31 cellular contexts compared by ENCODE assay signal in genomic region chr5:150325426-150325825, GRCh38. TPM values are rescaled to one million over a fixed set of nuclear protein-coding genes. Genes with fewer than 3 reads are reported as not detected.
"Had no signal": no experiment of that assay in that cellular context is flagged by ENCODE, and none has a peak within 500 bp of the region (broad histone marks: within the 10 kb centered on the region; RNA-seq: fewer than 3 reads in every experiment).

No MANE protein-coding gene starts in this region.

- H3K27ac Mint-ChIP-seq: naive thymus-derived CD4-positive, alpha-beta T cell; natural killer cell; nephron; progenitor cell of endocrine pancreas; stimulated activated memory B cell treated with anti-CD40 and anti-IgM and Interleukin-4, amounts not matched to agents 10 μg/mL and 1 μg/mL and 100 μg/mL, for 72 hours had no signal

- H3K36me3 Mint-ChIP-seq: naive thymus-derived CD4-positive, alpha-beta T cell; natural killer cell; stimulated activated memory B cell treated with anti-CD40 and anti-IgM and Interleukin-4, amounts not matched to agents 10 μg/mL and 1 μg/mL and 100 μg/mL, for 72 hours had no signal

- H3K27ac ChIP-seq: ovary, parathyroid adenoma, psoas muscle, skin epidermis, spleen, suprapubic skin, testis, tibial artery, transverse colon, upper lobe of left lung, vagina had no signal

- DNase-seq: naive thymus-derived CD4-positive, alpha-beta T cell; natural killer cell; occipital lobe; ovary; posterior cingulate gyrus; psoas muscle; right cardiac atrium; spleen; stimulated activated CD4-positive, alpha-beta T cell treated with anti-CD3 and anti-CD28 coated beads, Interleukin-12 subunit alpha, Interleukin-12 subunit beta, amount 100 ng/mL, for 4 hours; stimulated activated CD4-positive, alpha-beta T cell treated with anti-CD3 and anti-CD28 coated beads, Interleukin-1b, Interleukin-23, amount 100 ng/mL, for 48 hours; stimulated activated CD4-positive, alpha-beta T cell treated with anti-CD3 and anti-CD28 coated beads, Interleukin-4, amount 100 ng/mL, for 1 hour; stimulated activated CD4-positive, alpha-beta T cell treated with anti-CD3 and anti-CD28 coated beads, Interleukin-4, amount 100 ng/mL, for 4 hours; stimulated activated CD8-positive, alpha-beta memory T cell treated with anti-CD3 and anti-CD28 coated beads, Interleukin-4, amount 100 ng/mL, for 48 hours; stimulated activated naive CD4-positive, alpha-beta T cell; stimulated activated naive CD8-positive, alpha-beta T cell treated with anti-CD3 and anti-CD28 coated beads, Interleukin-15, amount 100 ng/mL, for 72 hours; stimulated activated naive CD8-positive, alpha-beta T cell treated with anti-CD3 and anti-CD28 coated beads, Interleukin-15, Interleukin-2, amounts not matched to agents 100 U/mL and 50 U/mL, for 24 hours; substantia nigra; testis; tibial artery; transverse colon; upper lobe of left lung had no signal

- H3K27me3 ChIP-seq: ovary, spleen, suprapubic skin, testis, tibial artery, transverse colon, upper lobe of left lung, vagina had no signal

- H3K9ac ChIP-seq: parathyroid adenoma had no signal

- H3K9me3 ChIP-seq: ovary, psoas muscle, spleen, suprapubic skin, testis, tibial artery, transverse colon, upper lobe of left lung, vagina had no signal

- H3K9me3 Mint-ChIP-seq: natural killer cell; nephron; stimulated activated naive CD8-positive, alpha-beta T cell treated with anti-CD3 and anti-CD28 coated beads, Interleukin-15, amount 100 ng/mL, for 72 hours had no signal

- H3K4me2 ChIP-seq: smooth muscle cell had no signal

- H2AFZ ChIP-seq: parathyroid adenoma had no signal

- H3K4me1 Mint-ChIP-seq: stimulated activated memory B cell treated with anti-CD40 and anti-IgM and Interleukin-4, amounts not matched to agents 10 μg/mL and 1 μg/mL and 100 μg/mL, for 72 hours had no signal

- H3K4me3 ChIP-seq: ovary, psoas muscle, skin epidermis, smooth muscle cell, spleen, suprapubic skin, testis, tibial artery, transverse colon, upper lobe of left lung, vagina had no signal

- ATAC-seq: naive thymus-derived CD4-positive, alpha-beta T cell; natural killer cell; psoas muscle; right cardiac atrium; sciatic nerve; stimulated activated memory B cell treated with anti-CD40 and anti-IgM and Interleukin-4, amounts not matched to agents 10 μg/mL and 1 μg/mL and 100 μg/mL, for 72 hours; stimulated activated naive CD8-positive, alpha-beta T cell treated with anti-CD3 and anti-CD28 coated beads, Interleukin-15, amount 100 ng/mL, for 72 hours; stimulated activated naive CD8-positive, alpha-beta T cell treated with anti-CD3 and anti-CD28 coated beads, Interleukin-15, Interleukin-2, amounts not matched to agents 100 U/mL and 50 U/mL, for 24 hours had no signal

- H3K36me3 ChIP-seq: ovary, spleen, suprapubic skin, tibial artery, transverse colon, upper lobe of left lung, vagina had no signal

- H3K4me1 ChIP-seq: parathyroid adenoma, psoas muscle, spleen, testis, tibial artery, transverse colon, upper lobe of left lung had no signal

- H3K4me3 Mint-ChIP-seq: naive thymus-derived CD4-positive, alpha-beta T cell; natural killer cell; nephron; neural crest cell; stimulated activated memory B cell treated with anti-CD40 and anti-IgM and Interleukin-4, amounts not matched to agents 10 μg/mL and 1 μg/mL and 100 μg/mL, for 72 hours; stimulated activated naive CD8-positive, alpha-beta T cell treated with anti-CD3 and anti-CD28 coated beads, Interleukin-15, amount 100 ng/mL, for 72 hours had no signal

RNA-seq across cellular contexts. Expression of gene ARSI, which starts 22.7 kb away (rescaled TPM):
- total RNA-seq: progenitor cell of endocrine pancreas had no signal
- polyA plus RNA-seq: naive thymus-derived CD4-positive, alpha-beta T cell; psoas muscle had no signal

RNA-seq across cellular contexts. Expression of gene CAMK2A, which starts 35.9 kb away (rescaled TPM):
- total RNA-seq: naive thymus-derived CD4-positive, alpha-beta T cell; progenitor cell of endocrine pancreas had no signal
- polyA plus RNA-seq: naive thymus-derived CD4-positive, alpha-beta T cell had no signal
